ENCODE assay signal across 17 cellular contexts in the genomic region with DNA sequence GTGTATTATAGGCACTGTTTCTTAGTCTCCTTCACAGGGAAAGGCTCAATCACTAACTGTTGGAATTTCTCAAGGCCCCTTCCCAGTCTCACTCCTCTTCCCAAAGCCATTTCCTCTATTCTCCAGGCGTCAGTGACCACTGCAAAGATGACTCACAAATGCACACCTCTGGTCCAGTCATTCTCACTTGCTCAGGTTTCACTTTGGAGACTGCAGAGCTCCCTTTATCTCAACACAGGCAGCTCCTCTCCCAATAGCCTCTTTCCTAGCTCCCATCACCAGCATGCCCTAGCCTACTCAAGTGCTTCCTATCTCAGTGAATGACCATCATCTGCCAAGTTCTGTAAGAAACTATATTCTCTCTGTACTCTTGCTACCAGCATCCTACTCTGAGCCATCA.
"Had no signal": no experiment of that assay in that cellular context is flagged by ENCODE, and none has a peak within 500 bp of the region (broad histone marks: within the 10 kb centered on the region; RNA-seq: fewer than 3 reads in every experiment).

No MANE protein-coding gene starts in this region.

- DNase-seq: activated CD4-positive, alpha-beta T cell treated with anti-CD3 and anti-CD28 coated beads, Interleukin-2, amount 50 U/mL, for 48 hours; activated CD4-positive, CD25-positive, alpha-beta regulatory T cell treated with anti-CD3 and anti-CD28 coated beads, Interleukin-2, amount 50 U/mL, for 72 hours; activated naive CD4-positive, alpha-beta T cell treated with anti-CD3 and anti-CD28 coated beads, Interleukin-2, amount 10 ng/mL, durations not matched to agents 7 days and 5 days; effector memory CD4-positive, alpha-beta T cell; erythroblast; heart right ventricle; naive B cell; retina; stimulated activated CD4-positive, alpha-beta T cell treated with anti-CD3 and anti-CD28 coated beads, Interleukin-2, amount 100 ng/mL, for 48 hours; T-cell; T-helper 9 cell had no signal

- H3K27me3 ChIP-seq: neutrophil, tibial nerve, vagina had no signal

- H3K27ac ChIP-seq: gastroesophageal sphincter, heart right ventricle, neutrophil, vagina had no signal

- H3K9me3 ChIP-seq: gastroesophageal sphincter, heart right ventricle, neutrophil, tibial nerve, vagina had no signal

- H3K4me1 ChIP-seq: gastroesophageal sphincter, heart right ventricle had no signal

- H3K4me3 ChIP-seq: gastroesophageal sphincter, heart right ventricle, tibial nerve, vagina had no signal

- H3K36me3 ChIP-seq: gastroesophageal sphincter, heart right ventricle, neutrophil, tibial nerve, vagina had no signal

- ATAC-seq: gastroesophageal sphincter; heart right ventricle; left lobe of liver; stimulated activated memory B cell treated with anti-CD40 and anti-IgM and Interleukin-4, amounts not matched to agents 10 μg/mL and 1 μg/mL and 100 μg/mL, for 72 hours; T-cell had no signal
